ENCODE assay signal across 20 cellular contexts in genomic region chr10:57218382-57218781, GRCh38.
"Had no signal": no experiment of that assay in that cellular context is flagged by ENCODE, and none has a peak within 500 bp of the region (broad histone marks: within the 10 kb centered on the region; RNA-seq: fewer than 3 reads in every experiment).

No MANE protein-coding gene starts in this region.

- H3K27me3 ChIP-seq: ovary, right lobe of liver, stomach, testis had no signal

- H3K36me3 ChIP-seq: ovary, right lobe of liver, stomach, WERI-Rb-1 had no signal

- ATAC-seq: activated T-helper 17 cell treated with anti-CD3 and anti-CD28 coated beads, Interleukin-2, amount 50 U/mL, for 72 hours; left lobe of liver; right lobe of liver; stimulated activated effector memory CD8-positive, alpha-beta T cell treated with anti-CD3 and anti-CD28 coated beads, Interleukin-12 subunit alpha, Interleukin-12 subunit beta, amount 100 ng/mL, for 72 hours; T-helper 17 cell had no signal

- H3K4me3 ChIP-seq: lung, ovary, right lobe of liver, stomach, testis had no signal

- H3K4me1 ChIP-seq: right lobe of liver, stomach, testis had no signal

- H3K27ac ChIP-seq: ovary, right lobe of liver, stomach, testis, WERI-Rb-1 had no signal

- DNase-seq: activated CD4-positive, alpha-beta memory T cell treated with anti-CD3 and anti-CD28 coated beads for 36 hours; activated naive CD4-positive, alpha-beta T cell; activated naive CD8-positive, alpha-beta T cell treated with anti-CD3 and anti-CD28 coated beads, Interleukin-2, amount 10 ng/mL, durations not matched to agents 7 days and 5 days; amygdala; endodermal cell; erythroblast; foreskin melanocyte; glutamatergic neuron; hypothalamus; ovary; right lobe of liver; stimulated activated CD4-positive, alpha-beta T cell treated with anti-CD3 and anti-CD28 coated beads, Interleukin-4, amount 100 ng/mL, for 24 hours; stomach; T-helper 17 cell; testis; WERI-Rb-1 had no signal

- H3K9me3 ChIP-seq: ovary, right lobe of liver, stomach, testis had no signal
